Comparison of ENCODE assay signal across 8 cellular contexts in genomic region chr19:5585461-5586299, GRCh38. TPM values are rescaled to one million over a fixed set of nuclear protein-coding genes. Genes with fewer than 3 reads are reported as not detected.
A peak's percentile ranks its signal among the peaks of the same experiment; 100 is the strongest.
DNase-seq lines count a peak whose midpoint lies in the region; ATAC-seq and TF ChIP-seq lines count a peak whose summit lies in the region.

No MANE protein-coding gene starts in this region.

- H3K27ac Mint-ChIP-seq in CD4-positive, CD25-positive, alpha-beta regulatory T cell, result peak overlapping the region in 2 of 3 donors; percentile 83 to 86
- H3K27ac Mint-ChIP-seq in stimulated activated memory B cell treated with anti-CD40 and anti-IgM and Interleukin-4, amounts not matched to agents 10 μg/mL and 1 μg/mL and 100 μg/mL, for 72 hours, result peak overlapping the region; percentile 71

- H3K4me1 ChIP-seq in CD4-positive, CD25-positive, alpha-beta regulatory T cell (ENCODE audit: control insufficient read depth, insufficient read depth, low read length, poor library complexity, severe bottlenecking), result peaks cover 18% of the 10 kb centered on the region
- no peaks in the 10 kb centered on the region for H3K4me1 ChIP-seq in lower lobe of right lung

- ATAC-seq in CD4-positive, CD25-positive, alpha-beta regulatory T cell (ENCODE audit: low read depth in 2 of 2), result peak in 1 of 2 donors; percentile 10
- peak; percentile 13 to 14 for ATAC-seq in lower lobe of right lung
- ATAC-seq in stimulated activated memory B cell treated with anti-CD40 and anti-IgM and Interleukin-4, amounts not matched to agents 10 μg/mL and 1 μg/mL and 100 μg/mL, for 72 hours, result peak; percentile 64

- no peak overlapping the region for H3K4me3 ChIP-seq in CD4-positive, CD25-positive, alpha-beta regulatory T cell (ENCODE audit: low read depth, low read length)
- H3K4me3 ChIP-seq in lower lobe of right lung (no peak overlapping the region), coronary artery (no peak overlapping the region)

- intact Hi-C loops in lower lobe of right lung (cut with DNase I), result no loop called here

- peaks cover 10% of the 10 kb centered on the region for H3K36me3 Mint-ChIP-seq in CD4-positive, CD25-positive, alpha-beta regulatory T cell
- peaks cover 44% of the 10 kb centered on the region for H3K36me3 Mint-ChIP-seq in stimulated activated memory B cell treated with anti-CD40 and anti-IgM and Interleukin-4, amounts not matched to agents 10 μg/mL and 1 μg/mL and 100 μg/mL, for 72 hours

- no peaks in the 10 kb centered on the region for H3K9me3 ChIP-seq in CD4-positive, CD25-positive, alpha-beta regulatory T cell (ENCODE audit: control insufficient read depth in 2 of 2, low read length in 2 of 2)
- no peaks in the 10 kb centered on the region for H3K9me3 ChIP-seq in lower lobe of right lung

- TF ChIP-seq CTCF in RWPE1 (conservative IDR thresholded peaks at IDR 0.05; ENCODE audit: low read depth) (no peak), lower lobe of right lung (IDR thresholded peaks at IDR 0.05) (no peak), coronary artery (IDR thresholded peaks at IDR 0.05) (no peak)

- H3K4me1 Mint-ChIP-seq in CD4-positive, CD25-positive, alpha-beta regulatory T cell, result peaks cover 0 to 15% (median 1%) of the 10 kb centered on the region in 4 donors
- peaks cover 14% of the 10 kb centered on the region for H3K4me1 Mint-ChIP-seq in stimulated activated memory B cell treated with anti-CD40 and anti-IgM and Interleukin-4, amounts not matched to agents 10 μg/mL and 1 μg/mL and 100 μg/mL, for 72 hours

- peak in 1 of 3 donors; percentile 33 for DNase-seq in CD4-positive, CD25-positive, alpha-beta regulatory T cell
- no peak for DNase-seq in RWPE1 (ENCODE audit: low spot score)
- DNase-seq in astrocyte of the hippocampus (ENCODE audit: low read depth, low spot score), result peak; percentile 56
- DNase-seq in lower lobe of right lung, result no peak
- DNase-seq in mesenteric fat pad (ENCODE audit: low spot score), result no peak
- no peak for DNase-seq in coronary artery (ENCODE audit: low spot score)
- DNase-seq in effector CD4-positive, alpha-beta T cell, result no peak

- POLR2A ChIA-PET in RWPE1 (lab: Yijun Ruan, JAX; ENCODE audit: low non-redundant PET), result no interaction called here

- peak overlapping the region; percentile 6 for H3K27ac ChIP-seq in CD4-positive, CD25-positive, alpha-beta regulatory T cell (ENCODE audit: insufficient read depth, low read length, poor library complexity, severe bottlenecking)
- H3K27ac ChIP-seq in RWPE1, result peak overlapping the region; percentile 35
- peak overlapping the region; percentile 18 for H3K27ac ChIP-seq in lower lobe of right lung
- H3K27ac ChIP-seq in coronary artery, result peak overlapping the region in 1 of 2 donors; percentile 60

- CTCF ChIA-PET in RWPE1 (lab: Yijun Ruan, JAX), result interaction anchor here (0.6 kb wide), 1 partner anchor 547 kb away, joined by 3 read pairs; no protein-coding TSS in a partner anchor

- peaks cover 0 to 2% (median 0%) of the 10 kb centered on the region in 7 donors for H3K9me3 Mint-ChIP-seq in CD4-positive, CD25-positive, alpha-beta regulatory T cell
- H3K9me3 Mint-ChIP-seq in stimulated activated memory B cell treated with anti-CD40 and anti-IgM and Interleukin-4, amounts not matched to agents 10 μg/mL and 1 μg/mL and 100 μg/mL, for 72 hours, result no peaks in the 10 kb centered on the region

- no peaks in the 10 kb centered on the region for H3K27me3 Mint-ChIP-seq in CD4-positive, CD25-positive, alpha-beta regulatory T cell
- no peaks in the 10 kb centered on the region for H3K27me3 Mint-ChIP-seq in stimulated activated memory B cell treated with anti-CD40 and anti-IgM and Interleukin-4, amounts not matched to agents 10 μg/mL and 1 μg/mL and 100 μg/mL, for 72 hours

- H3K4me3 Mint-ChIP-seq in CD4-positive, CD25-positive, alpha-beta regulatory T cell, result peak overlapping the region in 3 of 4 donors; percentile 13 to 69 (median 38)
- H3K4me3 Mint-ChIP-seq in stimulated activated memory B cell treated with anti-CD40 and anti-IgM and Interleukin-4, amounts not matched to agents 10 μg/mL and 1 μg/mL and 100 μg/mL, for 72 hours, result no peak overlapping the region

- no peaks in the 10 kb centered on the region for H3K27me3 ChIP-seq in CD4-positive, CD25-positive, alpha-beta regulatory T cell (ENCODE audit: control insufficient read depth, insufficient read depth, low read length)
- H3K27me3 ChIP-seq in lower lobe of right lung (ENCODE audit: low read depth), result no peaks in the 10 kb centered on the region

- H3K36me3 ChIP-seq in CD4-positive, CD25-positive, alpha-beta regulatory T cell (ENCODE audit: control insufficient read depth, insufficient read depth, low read length), result peaks cover 38% of the 10 kb centered on the region
- peaks cover 69% of the 10 kb centered on the region for H3K36me3 ChIP-seq in lower lobe of right lung

RNA-seq across cellular contexts. Expression of gene TINCR, which starts 17.9 kb away (rescaled TPM):
- total RNA-seq in CD4-positive, CD25-positive, alpha-beta regulatory T cell, result 3.1 TPM
- polyA plus RNA-seq in CD4-positive, CD25-positive, alpha-beta regulatory T cell, result not detected
- total RNA-seq in lower lobe of right lung, result 3.9 TPM
- 0.48 TPM for total RNA-seq in mesenteric fat pad

RNA-seq across cellular contexts. Expression of gene SAFB2, which starts 36.9 kb away (rescaled TPM):
- total RNA-seq in CD4-positive, CD25-positive, alpha-beta regulatory T cell, result 271 TPM
- 10 to 100 TPM; 23.0 to 26.1 (median 23.3) TPM for polyA plus RNA-seq in CD4-positive, CD25-positive, alpha-beta regulatory T cell
- total RNA-seq in lower lobe of right lung, result 81.8 TPM
- 64.6 TPM for total RNA-seq in mesenteric fat pad

RNA-seq across cellular contexts. Expression of gene SAFB, which starts 37.2 kb away (rescaled TPM):
- 204 TPM for total RNA-seq in CD4-positive, CD25-positive, alpha-beta regulatory T cell
- polyA plus RNA-seq in CD4-positive, CD25-positive, alpha-beta regulatory T cell, result 10 to 100 TPM; 36.9 to 56.2 (median 45.9) TPM
- total RNA-seq in lower lobe of right lung (87.1 TPM), mesenteric fat pad (69.9 TPM)
